In genomic region chr10:73743905-73744689, GRCh38 we compare ENCODE assay signal across 8 cellular contexts. TPM values are rescaled to one million over a fixed set of nuclear protein-coding genes. Genes with fewer than 3 reads are reported as not detected.
DNase-seq lines count a peak whose midpoint lies in the region; ATAC-seq and TF ChIP-seq lines count a peak whose summit lies in the region.

Gene SEC24C, plus strand, starts transcription at chr10:73744372. Its CDS starts 2,461 bp downstream, at chr10:73746833.

- H3K4me3 Mint-ChIP-seq in CD8-positive, alpha-beta memory T cell = peak within 1 kb of the TSS; percentile 98 to 100 (median 99)
- peak within 1 kb of the TSS; percentile 99 for H3K4me3 Mint-ChIP-seq in effector memory CD8-positive, alpha-beta T cell

- no peaks in the 10 kb centered on the region for H3K9me3 Mint-ChIP-seq in CD8-positive, alpha-beta memory T cell
- H3K9me3 Mint-ChIP-seq in effector memory CD8-positive, alpha-beta T cell = no peaks in the 10 kb centered on the region

- H3K9me3 ChIP-seq in CD8-positive, alpha-beta memory T cell (ENCODE audit: low read length) = no peaks in the 10 kb centered on the region

- peaks cover 3 to 35% (median 3%) of the 10 kb centered on the region in 3 donors for H3K36me3 Mint-ChIP-seq in CD8-positive, alpha-beta memory T cell
- H3K36me3 Mint-ChIP-seq in effector memory CD8-positive, alpha-beta T cell (ENCODE audit: insufficient read depth) = peaks cover 42% of the 10 kb centered on the region

- peak; percentile 87 for ATAC-seq in effector memory CD8-positive, alpha-beta T cell (replicated peaks)

- no peaks in the 10 kb centered on the region for H3K27me3 Mint-ChIP-seq in CD8-positive, alpha-beta memory T cell
- H3K27me3 Mint-ChIP-seq in effector memory CD8-positive, alpha-beta T cell = no peaks in the 10 kb centered on the region

- no peak for TF ChIP-seq CTCF in GM20000 (IDR thresholded peaks at IDR 0.05; ENCODE audit: extremely low read depth, missing control alignments)

- peaks cover 11% of the 10 kb centered on the region for H3K36me3 ChIP-seq in CD8-positive, alpha-beta memory T cell (ENCODE audit: insufficient read depth, low read length)

- peaks cover 32 to 45% (median 44%) of the 10 kb centered on the region in 3 donors for H3K4me1 Mint-ChIP-seq in CD8-positive, alpha-beta memory T cell
- H3K4me1 Mint-ChIP-seq in effector memory CD8-positive, alpha-beta T cell (ENCODE audit: low read depth in 2 of 2) = peaks cover 28 to 30% of the 10 kb centered on the region in 2 donors

- peak within 1 kb of the TSS; percentile 91 for H3K27ac ChIP-seq in CD8-positive, alpha-beta memory T cell (ENCODE audit: low read depth, low read length)

- H3K4me1 ChIP-seq in CD8-positive, alpha-beta memory T cell (ENCODE audit: insufficient read depth, low read length) = peaks cover 37% of the 10 kb centered on the region

- POLR2A ChIA-PET in CD8-positive, alpha-beta memory T cell (lab: Charles Lee) = interaction anchor here (0.7 to 3.0 kb wide), 11 partner anchors 13 to 248 kb away, joined by 3 to 32 read pairs (median 6); partner anchors contain the start of genes PPP3CB and ZSWIM8

- H3K4me3 ChIP-seq in CD8-positive, alpha-beta memory T cell (ENCODE audit: low read length) = peak within 1 kb of the TSS; percentile 61

- peak; percentile 92 to 97 (median 95) for DNase-seq in CD8-positive, alpha-beta memory T cell
- DNase-seq in GM20000 (ENCODE audit: low spot score) (peak; percentile 92), HT1080 (ENCODE audit: low read depth) (peak; percentile 93), NOMO-1 treated with DMSO at 0.1 percent for 48 hours (lab: John Stamatoyannopoulos, UW; ENCODE audit: unreplicated experiment) (peak; percentile 95), medulla oblongata (ENCODE audit: extremely low spot score) (peak; percentile 98)
- DNase-seq in activated CD8-positive, alpha-beta memory T cell treated with anti-CD3 and anti-CD28 coated beads for 4 hours (ENCODE audit: low read depth in 2 of 2) = peak; percentile 85 to 92
- peak; percentile 93 to 94 (median 94) for DNase-seq in effector memory CD8-positive, alpha-beta T cell
- peak; percentile 95 for DNase-seq in stimulated activated CD8-positive, alpha-beta memory T cell treated with anti-CD3 and anti-CD28 coated beads, Interleukin-12 subunit alpha, Interleukin-12 subunit beta, amount 100 ng/mL, for 1 hour (ENCODE audit: low read depth)

- CTCF ChIA-PET in CD8-positive, alpha-beta memory T cell (lab: Charles Lee) = interaction anchor here (0.7 to 4.9 kb wide), 8 partner anchors 9 to 136 kb away, joined by 3 to 26 read pairs (median 7); partner anchors contain the start of genes CHCHD1 and ZSWIM8

- H3K27ac Mint-ChIP-seq in CD8-positive, alpha-beta memory T cell = peak within 1 kb of the TSS; percentile 99 to 100 (median 100)
- H3K27ac Mint-ChIP-seq in effector memory CD8-positive, alpha-beta T cell = peak within 1 kb of the TSS; percentile 100

- no peaks in the 10 kb centered on the region for H3K27me3 ChIP-seq in CD8-positive, alpha-beta memory T cell (ENCODE audit: insufficient read depth, low read length, poor library complexity, severe bottlenecking)

RNA-seq across cellular contexts. Expression of gene SEC24C, which starts in this region (rescaled TPM):
- total RNA-seq in CD8-positive, alpha-beta memory T cell = 10 to 100 TPM; 93.1 to 95.9 TPM
- 70.3 TPM for polyA plus RNA-seq in CD8-positive, alpha-beta memory T cell
- 100 and 116 TPM in 2 replicates for total RNA-seq in HT1080 (2014; rRNA removed; shearing (Covaris generic))
- 62.7 and 71.2 TPM in 2 replicates for polyA plus RNA-seq in HT1080 (2015; cell fraction: cytosol; rRNA removed)
- 155 and 171 TPM in 2 replicates for polyA plus RNA-seq in HT1080 (2015; cell fraction: nucleus; rRNA removed)

Comparison
In these comparisons a context has a peak if more than half of its experiments do, and no peak if none do; other contexts are left out.
1. Peak in every context shown above with its lines: DNase-seq, ATAC-seq, H3K4me3 ChIP-seq and H3K27ac ChIP-seq.